In the genomic region with DNA sequence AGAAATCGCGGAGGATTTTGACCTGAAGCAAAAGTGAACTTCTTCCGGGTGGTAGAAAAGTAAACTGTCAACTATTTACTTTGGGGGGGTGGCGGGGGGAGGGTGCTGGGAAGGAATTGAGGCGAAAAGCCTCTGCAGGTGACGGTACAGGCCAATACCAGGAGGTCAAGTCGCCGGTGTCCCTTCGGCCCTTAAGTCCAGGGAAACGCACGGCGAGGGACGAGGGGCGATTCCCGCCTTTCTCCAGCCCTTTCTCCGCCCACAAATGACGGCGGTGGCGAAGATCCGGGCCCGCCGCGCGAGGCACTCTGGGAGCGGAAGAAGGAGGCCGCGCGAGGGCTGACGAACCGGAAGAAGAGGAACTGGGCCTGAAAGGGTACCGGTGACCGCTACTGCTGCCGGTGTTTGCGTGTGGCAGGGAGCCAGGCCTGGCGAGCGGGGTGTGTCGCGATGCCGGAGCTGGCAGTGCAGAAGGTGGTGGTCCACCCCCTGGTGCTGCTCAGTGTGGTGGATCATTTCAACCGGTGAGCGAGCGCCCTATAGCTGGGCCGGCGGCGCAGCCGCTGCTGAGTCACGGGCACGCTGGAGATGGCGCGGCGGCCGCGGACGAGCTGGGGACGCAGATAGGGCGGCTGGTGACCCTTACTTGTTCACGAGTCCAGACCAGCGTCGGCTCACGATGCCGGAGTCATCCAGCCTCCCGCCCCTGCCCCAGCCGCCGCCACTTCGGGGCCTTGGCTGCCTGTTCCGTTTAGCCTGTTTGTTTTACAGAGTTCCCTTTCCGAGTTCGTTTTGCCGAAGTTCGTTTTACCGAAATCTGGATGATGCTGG, we compare ENCODE assay signal across 8 cellular contexts. TPM values are rescaled to one million over a fixed set of nuclear protein-coding genes. Genes with fewer than 3 reads are reported as not detected.
DNase-seq lines count a peak whose midpoint lies in the region; ATAC-seq and TF ChIP-seq lines count a peak whose summit lies in the region.

A gene (plus strand): TSS at position 350 of the 831 bp plus-strand sequence. CDS start 101 bp downstream, at position 451.

- H3K4me3 ChIP-seq in Peyer's patch (peak within 1 kb of the TSS; percentile 74 to 87 (median 83)), muscle layer of colon (ENCODE audit: low read depth in 1 of 2, low read length in 2 of 2) (peak within 1 kb of the TSS; percentile 65 to 83)

- TF ChIP-seq CTCF in Peyer's patch (IDR thresholded peaks at IDR 0.05): no peak

- ATAC-seq in GM21723 (IDR thresholded peaks at IDR 0.05; ENCODE audit: unreplicated experiment) (peak; percentile 96), esophagus mucosa (peak; percentile 87)

- peak within 1 kb of the TSS; percentile 36 for H3K9ac ChIP-seq in muscle layer of colon (ENCODE audit: low read length)

- H3K27me3 ChIP-seq in Peyer's patch (no peaks in the 10 kb centered on the region), muscle layer of colon (ENCODE audit: control insufficient read depth in 1 of 2, insufficient read depth in 2 of 2, low read length in 2 of 2) (no peaks in the 10 kb centered on the region)

- H3K4me1 ChIP-seq in Peyer's patch (peaks cover 0 to 20% (median 0%) of the 10 kb centered on the region in 4 donors), muscle layer of colon (ENCODE audit: insufficient read depth, low read length) (peaks cover 23% of the 10 kb centered on the region)

- H3K36me3 ChIP-seq in Peyer's patch: peaks cover 0 to 24% (median 0%) of the 10 kb centered on the region in 3 donors
- peaks cover 28% of the 10 kb centered on the region for H3K36me3 ChIP-seq in muscle layer of colon (ENCODE audit: insufficient read depth, low read length)

- in situ Hi-C loops in KBM-7 (cut with MboI; ENCODE audit: low pct_unique_long_range_greater_than_20kb, low sequenced_read_pairs): no loop called here

- DNase-seq in DMS53 treated with DMSO at 0.1 percent for 48 hours (lab: John Stamatoyannopoulos, UW; ENCODE audit: unreplicated experiment): peak; percentile 79
- peak; percentile 93 for DNase-seq in KBM-7
- DNase-seq in Peyer's patch: peak; percentile 89 to 96 (median 95)
- DNase-seq in activated T-cell treated with anti-CD3 and anti-CD28 coated beads, Interleukin-2, amount 50 U/mL, for 48 hours: peak; percentile 93 to 95
- DNase-seq in stimulated activated CD8-positive, alpha-beta memory T cell treated with anti-CD3 and anti-CD28 coated beads, Interleukin-7, amount 100 ng/mL, for 1 hour (ENCODE audit: low read depth in 2 of 2): peak; percentile 68 to 75

- H3K27ac ChIP-seq in Peyer's patch: peak within 1 kb of the TSS; percentile 89 to 94 (median 93)
- peak within 1 kb of the TSS; percentile 88 for H3K27ac ChIP-seq in muscle layer of colon (ENCODE audit: low read depth, low read length)

- peak; percentile 73 to 75 for TF ChIP-seq POLR2A in Peyer's patch (IDR thresholded peaks at IDR 0.05)

- H3K9me3 ChIP-seq in Peyer's patch (no peaks in the 10 kb centered on the region), muscle layer of colon (ENCODE audit: low read length) (no peaks in the 10 kb centered on the region)

RNA-seq across cellular contexts. Expression of the gene that starts here (rescaled TPM):
- total RNA-seq in Peyer's patch (10 to 100 TPM; 43.3 to 62.5 (median 53.9) TPM), esophagus mucosa (72.0 TPM)

Comparison
In these comparisons a context has a peak if more than half of its experiments do, and no peak if none do; other contexts are left out.
1. Peak in every context shown above with its lines: DNase-seq, ATAC-seq, H3K4me3 ChIP-seq and H3K27ac ChIP-seq.